15 cellular contexts compared by ENCODE assay signal in the genomic region with DNA sequence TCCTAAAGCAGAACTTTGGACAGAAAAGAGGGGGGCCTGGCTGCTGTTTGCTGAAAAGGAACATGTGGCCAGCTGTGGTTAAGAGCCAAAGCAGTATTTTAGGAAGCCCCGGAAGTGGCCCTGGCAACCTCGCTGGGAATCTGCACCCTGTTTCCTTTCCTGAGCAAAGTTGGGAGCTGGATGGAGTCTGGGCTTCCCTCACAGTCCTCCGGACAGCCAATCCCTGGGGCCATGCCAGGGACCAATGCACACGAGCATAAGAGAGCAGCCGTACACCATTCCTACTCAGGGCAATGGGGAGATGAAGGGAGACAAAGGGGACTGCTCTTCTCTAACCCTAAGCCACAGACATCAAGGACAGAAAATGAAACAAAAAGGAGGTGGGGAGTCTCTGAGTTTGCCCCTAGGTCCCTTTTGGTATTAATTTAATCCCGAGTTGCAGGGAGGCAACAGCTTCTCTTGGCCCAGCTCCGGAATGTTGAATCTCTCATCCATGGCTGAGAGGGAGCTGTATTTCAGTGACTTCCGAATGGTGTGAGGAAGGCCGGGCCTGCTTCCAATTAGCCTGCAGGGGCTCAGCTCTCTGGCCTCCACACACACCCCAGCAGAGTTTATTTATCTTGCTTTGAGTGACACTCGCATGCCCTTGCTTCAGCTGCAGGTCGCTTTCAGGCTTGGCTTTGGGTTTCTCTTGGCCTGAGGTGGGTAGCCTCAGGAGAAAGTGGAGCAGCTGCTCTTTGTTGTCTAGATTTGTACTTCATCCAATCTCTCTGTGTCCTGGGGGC.
DNase-seq lines count a peak whose midpoint lies in the region; FAIRE-seq and TF ChIP-seq lines count a peak whose summit lies in the region.
"Had no signal": no experiment of that assay in that cellular context is flagged by ENCODE, and none has a peak within 500 bp of the region (broad histone marks: within the 10 kb centered on the region; RNA-seq: fewer than 3 reads in every experiment).

No MANE protein-coding gene starts in this region.

- DNase-seq in BE2C (peak; percentile 65), esophagus muscularis mucosa (ENCODE audit: extremely low spot score) (no peak), osteoblast (ENCODE audit: insufficient read length, low spot score, missing footprints) (no peak), GM12891 (ENCODE audit: insufficient read length, low spot score) (no peak), medulla oblongata (ENCODE audit: extremely low spot score) (no peak), NCI-H345 (lab: John Stamatoyannopoulos, UW) (no peak), NCI-H526 treated with DMSO at 0.1 percent for 48 hours (lab: John Stamatoyannopoulos, UW) (no peak)
- DNase-seq: activated CD8-positive, alpha-beta T cell treated with anti-CD3 and anti-CD28 coated beads, Interleukin-2, amount 10 ng/mL, durations not matched to agents 7 days and 5 days; AML-193; nucleus accumbens; stimulated activated CD4-positive, alpha-beta T cell treated with anti-CD3 and anti-CD28 coated beads, Interleukin-2, amount 100 ng/mL, for 48 hours; stimulated activated naive CD8-positive, alpha-beta T cell treated with anti-CD3 and anti-CD28 coated beads, Interleukin-15, amount 100 ng/mL, for 72 hours had no signal

- H3K4me1 ChIP-seq in BE2C (peaks cover 33% of the 10 kb centered on the region), esophagus muscularis mucosa (peaks cover 23 to 47% (median 39%) of the 10 kb centered on the region in 4 donors), osteoblast (ENCODE audit: insufficient read depth, low read length) (peaks cover 19% of the 10 kb centered on the region)

- H3K4me2 ChIP-seq in osteoblast (ENCODE audit: insufficient read depth, low read length), result peak overlapping the region; percentile 14

- H3K4me3 ChIP-seq in BE2C (ENCODE audit: low read depth, low read length), result no peak overlapping the region
- H3K4me3 ChIP-seq in esophagus muscularis mucosa, result no peak overlapping the region
- no peak overlapping the region for H3K4me3 ChIP-seq in osteoblast (ENCODE audit: insufficient read depth, low read length)

- TF ChIP-seq CTCF in BE2C (IDR thresholded peaks at IDR 0.05; ENCODE audit: low read depth, low read length) (no peak), esophagus muscularis mucosa (IDR thresholded peaks at IDR 0.05) (no peak), osteoblast (IDR thresholded peaks at IDR 0.05; ENCODE audit: extremely low read depth, low read depth, low read length) (no peak)

- TF ChIP-seq EP300 in esophagus muscularis mucosa (IDR thresholded peaks at IDR 0.05), result no peak

- H4K20me1 ChIP-seq in osteoblast (ENCODE audit: insufficient read depth, low read length), result no peaks in the 10 kb centered on the region

- no peak for FAIRE-seq in GM12891 (lab: Jason Lieb, UNC)
- FAIRE-seq: endothelial cell of umbilical vein, keratinocyte had no signal

- H3K27ac ChIP-seq in esophagus muscularis mucosa (replicated peaks in 1 of 4), result peak overlapping the region; percentile 13 to 69 (median 60)
- H3K27ac ChIP-seq in osteoblast (ENCODE audit: low read depth, low read length), result no peak overlapping the region

- no peaks in the 10 kb centered on the region for H3K9me3 ChIP-seq in BE2C
- no peaks in the 10 kb centered on the region for H3K9me3 ChIP-seq in esophagus muscularis mucosa
- no peaks in the 10 kb centered on the region for H3K9me3 ChIP-seq in osteoblast (ENCODE audit: low read depth, low read length)

- intact Hi-C loops in esophagus muscularis mucosa (cut with DNase I), result loop anchor here (5.0 kb wide), 1 partner anchor 68 kb away; no protein-coding TSS in a partner anchor

- no peaks in the 10 kb centered on the region for H3K79me2 ChIP-seq in osteoblast (ENCODE audit: insufficient read depth, low read length)

- TF ChIP-seq POLR2A in esophagus muscularis mucosa (IDR thresholded peaks at IDR 0.05; ENCODE audit: low read depth) (no peak), GM12891 (IDR thresholded peaks at IDR 0.05; ENCODE audit: low read depth, low read length) (no peak)

- H3K27me3 ChIP-seq in BE2C (no peaks in the 10 kb centered on the region), esophagus muscularis mucosa (no peaks in the 10 kb centered on the region), osteoblast (ENCODE audit: insufficient read depth, low read length) (no peaks in the 10 kb centered on the region)

- 36% methylated on average over 11 of the region's 11 CpGs for WGBS in esophagus muscularis mucosa

- H3K36me3 ChIP-seq in BE2C, result peaks cover 39% of the 10 kb centered on the region
- H3K36me3 ChIP-seq in esophagus muscularis mucosa, result peaks cover 6 to 83% (median 50%) of the 10 kb centered on the region in 4 donors
- H3K36me3 ChIP-seq in osteoblast (ENCODE audit: insufficient read depth, low read length), result peaks cover 3% of the 10 kb centered on the region

- H2AFZ ChIP-seq in osteoblast (ENCODE audit: low read length), result peak overlapping the region; percentile 36

TF ChIP-seq in PFSK-1, 5 proteins besides CTCF, POLR2A, EP300 and RAD21:
- TF ChIP-seq, protein P1, sequence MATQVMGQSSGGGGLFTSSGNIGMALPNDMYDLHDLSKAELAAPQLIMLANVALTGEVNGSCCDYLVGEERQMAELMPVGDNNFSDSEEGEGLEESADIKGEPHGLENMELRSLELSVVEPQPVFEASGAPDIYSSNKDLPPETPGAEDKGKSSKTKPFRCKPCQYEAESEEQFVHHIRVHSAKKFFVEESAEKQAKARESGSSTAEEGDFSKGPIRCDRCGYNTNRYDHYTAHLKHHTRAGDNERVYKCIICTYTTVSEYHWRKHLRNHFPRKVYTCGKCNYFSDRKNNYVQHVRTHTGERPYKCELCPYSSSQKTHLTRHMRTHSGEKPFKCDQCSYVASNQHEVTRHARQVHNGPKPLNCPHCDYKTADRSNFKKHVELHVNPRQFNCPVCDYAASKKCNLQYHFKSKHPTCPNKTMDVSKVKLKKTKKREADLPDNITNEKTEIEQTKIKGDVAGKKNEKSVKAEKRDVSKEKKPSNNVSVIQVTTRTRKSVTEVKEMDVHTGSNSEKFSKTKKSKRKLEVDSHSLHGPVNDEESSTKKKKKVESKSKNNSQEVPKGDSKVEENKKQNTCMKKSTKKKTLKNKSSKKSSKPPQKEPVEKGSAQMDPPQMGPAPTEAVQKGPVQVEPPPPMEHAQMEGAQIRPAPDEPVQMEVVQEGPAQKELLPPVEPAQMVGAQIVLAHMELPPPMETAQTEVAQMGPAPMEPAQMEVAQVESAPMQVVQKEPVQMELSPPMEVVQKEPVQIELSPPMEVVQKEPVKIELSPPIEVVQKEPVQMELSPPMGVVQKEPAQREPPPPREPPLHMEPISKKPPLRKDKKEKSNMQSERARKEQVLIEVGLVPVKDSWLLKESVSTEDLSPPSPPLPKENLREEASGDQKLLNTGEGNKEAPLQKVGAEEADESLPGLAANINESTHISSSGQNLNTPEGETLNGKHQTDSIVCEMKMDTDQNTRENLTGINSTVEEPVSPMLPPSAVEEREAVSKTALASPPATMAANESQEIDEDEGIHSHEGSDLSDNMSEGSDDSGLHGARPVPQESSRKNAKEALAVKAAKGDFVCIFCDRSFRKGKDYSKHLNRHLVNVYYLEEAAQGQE (IDR thresholded peaks at IDR 0.05; ENCODE audit: insufficient read depth in 1 of 2, low read depth in 2 of 2, low read length in 2 of 2), result peak in 1 of 2 experiments; percentile 60; a peak in 1 of 4 replicates
- TF ChIP-seq TAF1 (IDR thresholded peaks at IDR 0.05; ENCODE audit: borderline replicate concordance, insufficient read depth, low read length) (no peak), FOXP2 (optimal IDR thresholded peaks at IDR 0.05; ENCODE audit: borderline replicate concordance, extremely low read depth, extremely low read length, insufficient read depth) (peak; percentile 56), POLR2AphosphoS5 (IDR thresholded peaks at IDR 0.05; ENCODE audit: low read depth, low read length) (peak; percentile 49; the same call in 1 of the 2 replicates), SIN3A (IDR thresholded peaks at IDR 0.05; ENCODE audit: borderline replicate concordance, insufficient read depth, low read length) (0 out of 2 replicates have a peak, but pooled peaks have one; percentile 49)

TF ChIP-seq in GM12891, 5 proteins besides CTCF, POLR2A, EP300 and RAD21:
- TF ChIP-seq POLR2AphosphoS5 (IDR thresholded peaks at IDR 0.05; ENCODE audit: low read depth, low read length), result no peak
- TF ChIP-seq SPI1 (IDR thresholded peaks at IDR 0.05; ENCODE audit: low read depth, low read length), result no peak
- no peak for TF ChIP-seq PAX5 (IDR thresholded peaks at IDR 0.05; ENCODE audit: insufficient read depth, low read length, severe bottlenecking)
- no peak for TF ChIP-seq POU2F2 (IDR thresholded peaks at IDR 0.05; ENCODE audit: low read depth, low read length)
- TF ChIP-seq TAF1 (IDR thresholded peaks at IDR 0.05; ENCODE audit: low read depth, low read length), result no peak
